ENCODE assay signal across 8 cellular contexts in the genomic region with DNA sequence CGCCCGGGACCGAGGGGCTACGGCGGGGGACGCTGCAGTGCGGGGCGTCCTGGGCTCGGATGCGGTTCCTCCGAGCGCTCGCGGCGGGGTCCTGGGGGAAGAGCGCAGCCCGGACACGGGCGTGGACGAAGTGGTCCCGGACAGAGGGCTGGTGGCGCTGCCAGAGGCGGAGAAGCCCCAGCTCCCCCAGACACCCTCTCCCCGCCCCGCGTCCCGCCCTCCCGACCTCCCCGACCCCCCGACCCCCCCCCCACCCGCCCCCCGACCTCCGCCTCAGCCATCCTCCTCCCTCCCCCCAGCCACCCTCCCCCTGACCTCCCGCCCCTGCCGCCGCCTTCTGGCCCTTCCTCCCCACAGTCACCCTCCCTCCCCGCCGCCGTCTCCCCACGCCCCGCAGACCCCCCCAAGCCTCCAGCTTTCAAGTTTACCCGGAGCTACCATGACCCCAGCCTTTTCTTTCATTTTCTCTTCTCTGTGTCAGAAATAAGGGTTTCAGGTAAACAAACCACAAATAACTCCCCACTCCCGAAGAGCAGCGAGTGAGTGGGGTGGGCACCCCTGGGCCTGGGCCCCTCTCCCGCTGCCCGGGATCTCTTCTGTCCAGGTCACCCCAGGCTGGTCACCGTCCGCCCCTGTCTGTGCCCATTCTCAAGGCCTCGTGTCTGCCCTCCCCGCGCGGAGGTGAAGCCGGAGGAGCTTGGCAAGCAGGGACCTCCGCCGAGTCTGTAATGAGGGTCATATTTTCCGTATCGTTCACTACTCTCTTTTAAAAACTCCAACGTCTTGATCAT. TPM values are rescaled to one million over a fixed set of nuclear protein-coding genes. Genes with fewer than 3 reads are reported as not detected.
A peak's percentile ranks its signal among the peaks of the same experiment; 100 is the strongest.
DNase-seq lines count a peak whose midpoint lies in the region; ATAC-seq and TF ChIP-seq lines count a peak whose summit lies in the region.

No MANE protein-coding gene starts in this region.

- H3K4me2 ChIP-seq in smooth muscle cell = peak overlapping the region; percentile 100

- ATAC-seq in HG02852 (IDR thresholded peaks at IDR 0.05; ENCODE audit: unreplicated experiment) (peak; percentile 6), heart left ventricle (no peak), foreskin keratinocyte (no peak)

- H3K9me3 ChIP-seq in heart left ventricle (no peaks in the 10 kb centered on the region), smooth muscle cell (replicated peaks; ENCODE audit: low read depth) (no peaks in the 10 kb centered on the region)

- H3K36me3 ChIP-seq in ACC112 (ENCODE audit: insufficient read depth, low read length) (no peaks in the 10 kb centered on the region), heart left ventricle (no peaks in the 10 kb centered on the region), smooth muscle cell (ENCODE audit: low read depth) (no peaks in the 10 kb centered on the region)

- peaks cover 4% of the 10 kb centered on the region for H3F3A ChIP-seq in smooth muscle cell (ENCODE audit: low read depth)

- peak overlapping the region; percentile 76 for H3K9ac ChIP-seq in smooth muscle cell (ENCODE audit: low read depth)

- DNase-seq in activated T-helper 1 cell treated with anti-CD3 and anti-CD28 coated beads, Interleukin-12 subunit alpha, Interleukin-12 subunit beta, Interleukin-2, Interleukin-4 antibody, amounts not matched to agents 30 ng/mL and 10 ng/mL and 1 ng/mL, durations not matched to agents 14 hours and 24 hours and 36 hours (ENCODE audit: low spot score) = peak; percentile 34
- DNase-seq in heart left ventricle (peak in 4 of 5 donors; percentile 27 to 67 (median 28)), smooth muscle cell (lab: John Stamatoyannopoulos, UW; ENCODE audit: unreplicated experiment) (no peak), SHP77 (lab: John Stamatoyannopoulos, UW) (no peak), globus pallidus (ENCODE audit: low spot score) (no peak), foreskin keratinocyte (no peak)

- H3K27me3 Mint-ChIP-seq in activated T-helper 1 cell treated with anti-CD3 and anti-CD28 coated beads, Interleukin-12 subunit alpha, Interleukin-12 subunit beta, Interleukin-2, Interleukin-4 antibody, amounts not matched to agents 30 ng/mL and 10 ng/mL and 1 ng/mL, durations not matched to agents 14 hours and 24 hours and 36 hours (ENCODE audit: insufficient read depth) = no peaks in the 10 kb centered on the region

- no peaks in the 10 kb centered on the region for H3K9me3 Mint-ChIP-seq in activated T-helper 1 cell treated with anti-CD3 and anti-CD28 coated beads, Interleukin-12 subunit alpha, Interleukin-12 subunit beta, Interleukin-2, Interleukin-4 antibody, amounts not matched to agents 30 ng/mL and 10 ng/mL and 1 ng/mL, durations not matched to agents 14 hours and 24 hours and 36 hours

- H3K36me3 Mint-ChIP-seq in activated T-helper 1 cell treated with anti-CD3 and anti-CD28 coated beads, Interleukin-12 subunit alpha, Interleukin-12 subunit beta, Interleukin-2, Interleukin-4 antibody, amounts not matched to agents 30 ng/mL and 10 ng/mL and 1 ng/mL, durations not matched to agents 14 hours and 24 hours and 36 hours (ENCODE audit: low read depth) = peaks cover 30% of the 10 kb centered on the region

- H3K4me3 ChIP-seq in ACC112 (ENCODE audit: low read depth, low read length) (peak overlapping the region; percentile 81), heart left ventricle (peak overlapping the region; percentile 56 to 96 (median 81)), smooth muscle cell (peak overlapping the region; percentile 81)

- H4K20me1 ChIP-seq in smooth muscle cell (ENCODE audit: low read depth) = peaks cover 81% of the 10 kb centered on the region

- H3K27ac ChIP-seq in ACC112 (ENCODE audit: low read depth, low read length) = no peak overlapping the region
- peak overlapping the region in 11 of 12 donors; percentile 67 to 94 (median 84) for H3K27ac ChIP-seq in heart left ventricle
- H3K27ac ChIP-seq in smooth muscle cell (ENCODE audit: low read depth) = no peak overlapping the region
- H3K27ac ChIP-seq in foreskin keratinocyte = no peak overlapping the region

- peak overlapping the region; percentile 84 for H3K4me3 Mint-ChIP-seq in activated T-helper 1 cell treated with anti-CD3 and anti-CD28 coated beads, Interleukin-12 subunit alpha, Interleukin-12 subunit beta, Interleukin-2, Interleukin-4 antibody, amounts not matched to agents 30 ng/mL and 10 ng/mL and 1 ng/mL, durations not matched to agents 14 hours and 24 hours and 36 hours

- no peaks in the 10 kb centered on the region for H3K4me1 ChIP-seq in ACC112 (ENCODE audit: control insufficient read depth, insufficient read depth, low read length, unreplicated experiment)
- peaks cover 5 to 71% (median 53%) of the 10 kb centered on the region in 12 donors for H3K4me1 ChIP-seq in heart left ventricle
- peaks cover 12% of the 10 kb centered on the region for H3K4me1 ChIP-seq in smooth muscle cell (ENCODE audit: low read depth)
- peaks cover 17% of the 10 kb centered on the region for H3K4me1 ChIP-seq in foreskin keratinocyte

- H3K27ac Mint-ChIP-seq in activated T-helper 1 cell treated with anti-CD3 and anti-CD28 coated beads, Interleukin-12 subunit alpha, Interleukin-12 subunit beta, Interleukin-2, Interleukin-4 antibody, amounts not matched to agents 30 ng/mL and 10 ng/mL and 1 ng/mL, durations not matched to agents 14 hours and 24 hours and 36 hours = peak overlapping the region; percentile 96

- H2AFZ ChIP-seq in ACC112 (ENCODE audit: low read length, unreplicated experiment) (peak overlapping the region; percentile 38), smooth muscle cell (ENCODE audit: low read depth) (no peak overlapping the region)

- TF ChIP-seq POLR2A in heart left ventricle (IDR thresholded peaks at IDR 0.05) = no peak

- intact Hi-C loops in activated T-helper 1 cell treated with anti-CD3 and anti-CD28 coated beads, Interleukin-12 subunit alpha, Interleukin-12 subunit beta, Interleukin-2, Interleukin-4 antibody, amounts not matched to agents 30 ng/mL and 10 ng/mL and 1 ng/mL, durations not matched to agents 14 hours and 24 hours and 36 hours (cut with micrococcal nuclease) = loop anchor here (1.0 kb wide), 1 partner anchor 123 kb away; no protein-coding TSS in a partner anchor
- intact Hi-C loops in heart left ventricle (cut with DNase I) = loop anchor here in 4 of 10 donors (5.0 to 10.0 kb wide), 3 partner anchors 54 to 107 kb away; no protein-coding TSS in a partner anchor

- H3K27me3 ChIP-seq in ACC112 (ENCODE audit: insufficient read depth, low read length) = peaks cover 6% of the 10 kb centered on the region; the same call in 1 of the 2 replicates
- H3K27me3 ChIP-seq in heart left ventricle = peaks cover 0 to 9% (median 0%) of the 10 kb centered on the region in 9 donors
- no peaks in the 10 kb centered on the region for H3K27me3 ChIP-seq in smooth muscle cell (ENCODE audit: low read depth)
- H3K27me3 ChIP-seq in foreskin keratinocyte = no peaks in the 10 kb centered on the region

- TF ChIP-seq CTCF in heart left ventricle (IDR thresholded peaks at IDR 0.05) = no peak
- TF ChIP-seq CTCF in smooth muscle cell (IDR thresholded peaks at IDR 0.05; ENCODE audit: borderline replicate concordance, insufficient read depth, poor library complexity, severe bottlenecking) = no peak
- TF ChIP-seq CTCF in foreskin keratinocyte (conservative IDR thresholded peaks at IDR 0.05) = no peak

- H3K4me1 Mint-ChIP-seq in activated T-helper 1 cell treated with anti-CD3 and anti-CD28 coated beads, Interleukin-12 subunit alpha, Interleukin-12 subunit beta, Interleukin-2, Interleukin-4 antibody, amounts not matched to agents 30 ng/mL and 10 ng/mL and 1 ng/mL, durations not matched to agents 14 hours and 24 hours and 36 hours (ENCODE audit: low read depth) = peaks cover 61% of the 10 kb centered on the region

- H3K79me2 ChIP-seq in ACC112 (ENCODE audit: control insufficient read depth, insufficient read depth, low read length, unreplicated experiment) (no peaks in the 10 kb centered on the region), smooth muscle cell (ENCODE audit: low read depth) (peaks cover 75% of the 10 kb centered on the region)

- WGBS in heart left ventricle, 4 donors = 33 to 85% (median 39%) methylated on average over 17 to 52 of the region's 58 CpGs
- 69% methylated on average over 22 of the region's 58 CpGs for WGBS in smooth muscle cell (ENCODE audit: low lambda C conversion rate)

RNA-seq across cellular contexts. Expression of gene NFATC1, which starts 5.1 kb away (rescaled TPM):
- total RNA-seq in activated T-helper 1 cell treated with anti-CD3 and anti-CD28 coated beads, Interleukin-12 subunit alpha, Interleukin-12 subunit beta, Interleukin-2, Interleukin-4 antibody, amounts not matched to agents 30 ng/mL and 10 ng/mL and 1 ng/mL, durations not matched to agents 14 hours and 24 hours and 36 hours = 102 and 103 TPM in 2 replicates
- total RNA-seq in heart left ventricle (10 to 100 TPM; 11.1 to 26.7 (median 15.7) TPM), smooth muscle cell (12.8 and 13.1 TPM in 2 replicates), foreskin keratinocyte (4.4 and 7.3 TPM in 2 replicates)
- polyA plus RNA-seq in heart left ventricle (10 to 100 TPM in 1 of 2 donors, 1 to 10 TPM in 1; 6.5 to 10.5 TPM), smooth muscle cell (19.2 and 20.4 TPM in 2 replicates), foreskin keratinocyte (4.3 and 6.8 TPM in 2 replicates)

Comparison
In these comparisons a context has a peak if more than half of its experiments do, and no peak if none do; other contexts are left out.
1. H3K27ac ChIP-seq: peak in heart left ventricle (11 of 12); none in ACC112 (single experiment), smooth muscle cell (single experiment) and foreskin keratinocyte (single experiment).
2. DNase-seq: peak in activated T-helper 1 cell treated with anti-CD3 and anti-CD28 coated beads, Interleukin-12 subunit alpha, Interleukin-12 subunit beta, Interleukin-2, Interleukin-4 antibody, amounts not matched to agents 30 ng/mL and 10 ng/mL and 1 ng/mL, durations not matched to agents 14 hours and 24 hours and 36 hours (single experiment) and heart left ventricle (4 of 5); none in smooth muscle cell (single experiment), SHP77 (0 of 2), globus pallidus (single experiment) and foreskin keratinocyte (0 of 2).
3. Peak in every context shown above with its lines, with median percentiles within 50 percentile points of each other: H3K4me3 ChIP-seq.